Comparison of ENCODE assay signal across 24 cellular contexts in the genomic region with DNA sequence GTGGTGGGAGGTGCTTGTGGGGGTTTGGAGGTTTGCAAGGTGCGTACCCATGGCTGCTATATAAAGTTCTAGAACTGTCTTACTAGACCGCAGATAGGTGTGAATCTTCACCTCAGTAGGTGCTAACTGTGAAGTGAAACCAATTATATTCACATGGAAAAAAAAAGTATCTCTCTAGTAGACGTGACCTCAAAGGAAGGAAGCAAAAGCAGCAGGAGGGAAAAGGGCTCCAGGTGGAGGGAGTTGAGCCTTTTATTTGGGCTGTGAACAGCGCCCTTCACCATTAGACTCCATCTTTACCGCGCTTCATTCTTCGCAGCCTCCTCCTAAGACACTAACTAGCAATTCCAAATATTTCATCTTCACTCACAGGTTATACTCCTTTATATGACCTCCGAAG.
DNase-seq lines count a peak whose midpoint lies in the region; ATAC-seq and TF ChIP-seq lines count a peak whose summit lies in the region.
"Had no signal": no experiment of that assay in that cellular context is flagged by ENCODE, and none has a peak within 500 bp of the region (broad histone marks: within the 10 kb centered on the region; RNA-seq: fewer than 3 reads in every experiment).

No MANE protein-coding gene starts in this region.

- peaks cover 0 to 5% of the 10 kb centered on the region in 2 donors for H3K27me3 Mint-ChIP-seq in CD8-positive, alpha-beta memory T cell
- H3K27me3 Mint-ChIP-seq in T-cell (no peaks in the 10 kb centered on the region), natural killer cell (ENCODE audit: low read depth in 2 of 2) (no peaks in the 10 kb centered on the region)
- no peaks in the 10 kb centered on the region for H3K27me3 Mint-ChIP-seq in activated naive CD8-positive, alpha-beta T cell treated with anti-CD3 and anti-CD28 coated beads, Interleukin-2, amount 50 U/mL, for 24 hours
- H3K27me3 Mint-ChIP-seq: activated B cell treated with CpG ODN at 0.5 μM for 24 hours; dendritic cell treated with granulocyte-macrophage colony-stimulating factor and Interleukin-4, amounts not matched to agents 40 ng/mL and 50 ng/mL, for 4 days had no signal

- H3K36me3 Mint-ChIP-seq in CD8-positive, alpha-beta memory T cell = peaks cover 0 to 7% (median 0%) of the 10 kb centered on the region in 3 donors
- H3K36me3 Mint-ChIP-seq in T-cell (peaks cover 6% of the 10 kb centered on the region), natural killer cell (no peaks in the 10 kb centered on the region)
- peaks cover 3% of the 10 kb centered on the region for H3K36me3 Mint-ChIP-seq in activated naive CD8-positive, alpha-beta T cell treated with anti-CD3 and anti-CD28 coated beads, Interleukin-2, amount 50 U/mL, for 24 hours (ENCODE audit: low read depth)

- peaks cover 37% of the 10 kb centered on the region for H3K4me1 ChIP-seq in CD8-positive, alpha-beta memory T cell (ENCODE audit: insufficient read depth, low read length)
- H3K4me1 ChIP-seq in right atrium auricular region = no peaks in the 10 kb centered on the region
- H3K4me1 ChIP-seq: BLaER1, left lung, SJCRH30 had no signal

- CTCF ChIA-PET in CD8-positive, alpha-beta memory T cell (lab: Charles Lee) = interaction anchor here (0.7 to 2.8 kb wide), 3 partner anchors 11 to 68 kb away, joined by 3 to 10 read pairs (median 3); no protein-coding TSS in a partner anchor
- CTCF ChIA-PET in T-cell (lab: Charles Lee) = interaction anchor here in 1 of 2 donors (1.2 kb wide), 1 partner anchor 68 kb away, joined by 6 read pairs; no protein-coding TSS in a partner anchor

- intact Hi-C loops in natural killer cell (cut with micrococcal nuclease) = loop anchor here (2.0 kb wide), 2 partner anchors 18 to 110 kb away; no protein-coding TSS in a partner anchor

- DNase-seq in CD8-positive, alpha-beta memory T cell = peak in 3 of 5 donors; percentile 22 to 74 (median 53)
- DNase-seq in T-cell (peak in 3 of 34 experiments; percentile 4 to 21 (median 8)), natural killer cell (no peak), right atrium auricular region (ENCODE audit: low spot score) (no peak), amygdala (lab: John Stamatoyannopoulos, UW) (no peak), MV-4-11 (lab: John Stamatoyannopoulos, UW) (no peak)
- no peak for DNase-seq in activated naive CD8-positive, alpha-beta T cell treated with anti-CD3 and anti-CD28 coated beads, Interleukin-2, amount 50 U/mL, for 24 hours
- DNase-seq: activated B cell treated with CpG ODN at 0.5 μM for 24 hours; activated effector memory CD4-positive, alpha-beta T cell treated with anti-CD3 and anti-CD28 coated beads, Interleukin-2, amount 50 U/mL, for 16 hours; DMS79 treated with DMSO at 0.1 percent for 48 hours; esophagus squamous epithelium; foreskin keratinocyte; GDM1; head of caudate nucleus; IMR-90; left lung; NCI-H1092; NCI-H187; SJCRH30; stimulated activated CD8-positive, alpha-beta memory T cell treated with anti-CD3 and anti-CD28 coated beads, Interleukin-4, amount 100 ng/mL, for 48 hours had no signal

- no peaks in the 10 kb centered on the region for H3K27me3 ChIP-seq in CD8-positive, alpha-beta memory T cell (ENCODE audit: insufficient read depth, low read length, poor library complexity, severe bottlenecking)
- H3K27me3 ChIP-seq in right atrium auricular region = no peaks in the 10 kb centered on the region
- H3K27me3 ChIP-seq: BLaER1, esophagus squamous epithelium, left lung, SJCRH30, tibial nerve had no signal

- H3K4me3 Mint-ChIP-seq in CD8-positive, alpha-beta memory T cell = peak overlapping the region in 6 of 7 donors; percentile 12 to 72 (median 33)
- H3K4me3 Mint-ChIP-seq in T-cell = no peak overlapping the region
- H3K4me3 Mint-ChIP-seq in activated naive CD8-positive, alpha-beta T cell treated with anti-CD3 and anti-CD28 coated beads, Interleukin-2, amount 50 U/mL, for 24 hours = no peak overlapping the region
- H3K4me3 Mint-ChIP-seq in natural killer cell = peak overlapping the region; percentile 76
- H3K4me3 Mint-ChIP-seq: activated B cell treated with CpG ODN at 0.5 μM for 24 hours; dendritic cell treated with granulocyte-macrophage colony-stimulating factor and Interleukin-4, amounts not matched to agents 40 ng/mL and 50 ng/mL, for 4 days; memory B cell had no signal

- peaks cover 0 to 14% (median 8%) of the 10 kb centered on the region in 5 donors for H3K9me3 Mint-ChIP-seq in CD8-positive, alpha-beta memory T cell
- peaks cover 0 to 10% (median 5%) of the 10 kb centered on the region in 3 donors for H3K9me3 Mint-ChIP-seq in T-cell
- peaks cover 21% of the 10 kb centered on the region for H3K9me3 Mint-ChIP-seq in activated naive CD8-positive, alpha-beta T cell treated with anti-CD3 and anti-CD28 coated beads, Interleukin-2, amount 50 U/mL, for 24 hours
- H3K9me3 Mint-ChIP-seq in natural killer cell = peaks cover 0 to 2% of the 10 kb centered on the region in 2 donors
- H3K9me3 Mint-ChIP-seq: dendritic cell treated with granulocyte-macrophage colony-stimulating factor and Interleukin-4, amounts not matched to agents 40 ng/mL and 50 ng/mL, for 4 days had no signal

- no peak overlapping the region for H3K4me3 ChIP-seq in CD8-positive, alpha-beta memory T cell (ENCODE audit: low read length)
- no peak overlapping the region for H3K4me3 ChIP-seq in right atrium auricular region
- H3K4me3 ChIP-seq: BLaER1, esophagus squamous epithelium, left lung, SJCRH30, tibial nerve had no signal

- no peak for TF ChIP-seq CTCF in natural killer cell (IDR thresholded peaks at IDR 0.05)
- TF ChIP-seq CTCF in right atrium auricular region (IDR thresholded peaks at IDR 0.05) = no peak

- POLR2A ChIA-PET in CD8-positive, alpha-beta memory T cell (lab: Charles Lee) = interaction anchor here (1.3 kb wide), 1 partner anchor 18 kb away, joined by 4 read pairs; no protein-coding TSS in a partner anchor
- POLR2A ChIA-PET in T-cell (lab: Charles Lee) = no interaction called here

- ATAC-seq in T-cell (replicated peaks in 1 of 4) = peak in 2 of 4 experiments; percentile 26 to 46
- no peak for ATAC-seq in activated naive CD8-positive, alpha-beta T cell treated with anti-CD3 and anti-CD28 coated beads, Interleukin-2, amount 50 U/mL, for 24 hours
- ATAC-seq in natural killer cell = peak; percentile 50 to 84 (median 67)
- ATAC-seq: foreskin keratinocyte, left lung had no signal

- H3K4me1 Mint-ChIP-seq in CD8-positive, alpha-beta memory T cell = peaks cover 49 to 64% (median 50%) of the 10 kb centered on the region in 3 donors
- H3K4me1 Mint-ChIP-seq in T-cell = peaks cover 37 to 50% (median 39%) of the 10 kb centered on the region in 3 donors
- H3K4me1 Mint-ChIP-seq in activated naive CD8-positive, alpha-beta T cell treated with anti-CD3 and anti-CD28 coated beads, Interleukin-2, amount 50 U/mL, for 24 hours = peaks cover 40% of the 10 kb centered on the region
- H3K4me1 Mint-ChIP-seq in natural killer cell = peaks cover 42 to 50% of the 10 kb centered on the region in 2 donors

- H3K9me3 ChIP-seq in CD8-positive, alpha-beta memory T cell (ENCODE audit: low read length) = no peaks in the 10 kb centered on the region
- peaks cover 0 to 9% of the 10 kb centered on the region in 2 donors for H3K9me3 ChIP-seq in right atrium auricular region
- H3K9me3 ChIP-seq: esophagus squamous epithelium, SJCRH30 had no signal

- H3K27ac Mint-ChIP-seq in CD8-positive, alpha-beta memory T cell = peak overlapping the region; percentile 47 to 90 (median 82)
- H3K27ac Mint-ChIP-seq in T-cell (peak overlapping the region; percentile 2 to 17), natural killer cell (peak overlapping the region; percentile 82 to 87)
- peak overlapping the region; percentile 67 for H3K27ac Mint-ChIP-seq in activated naive CD8-positive, alpha-beta T cell treated with anti-CD3 and anti-CD28 coated beads, Interleukin-2, amount 50 U/mL, for 24 hours
- H3K27ac Mint-ChIP-seq: activated B cell treated with CpG ODN at 0.5 μM for 24 hours; dendritic cell treated with granulocyte-macrophage colony-stimulating factor and Interleukin-4, amounts not matched to agents 40 ng/mL and 50 ng/mL, for 4 days; memory B cell had no signal

- no peak overlapping the region for H3K27ac ChIP-seq in CD8-positive, alpha-beta memory T cell (ENCODE audit: low read depth, low read length)
- no peak overlapping the region for H3K27ac ChIP-seq in right atrium auricular region
- H3K27ac ChIP-seq: BLaER1, esophagus squamous epithelium, foreskin keratinocyte, left lung, SJCRH30, tibial nerve had no signal

- no peaks in the 10 kb centered on the region for H3K36me3 ChIP-seq in CD8-positive, alpha-beta memory T cell (ENCODE audit: insufficient read depth, low read length)
- H3K36me3 ChIP-seq in right atrium auricular region = no peaks in the 10 kb centered on the region
- H3K36me3 ChIP-seq: BLaER1, esophagus squamous epithelium, left lung, SJCRH30, tibial nerve had no signal

Comparison
In these comparisons a context has a peak if more than half of its experiments do, and no peak if none do; other contexts are left out.
1. DNase-seq: peak in CD8-positive, alpha-beta memory T cell (3 of 5); none in activated naive CD8-positive, alpha-beta T cell treated with anti-CD3 and anti-CD28 coated beads, Interleukin-2, amount 50 U/mL, for 24 hours (single experiment), natural killer cell (single experiment), right atrium auricular region (single experiment), amygdala (0 of 56) and MV-4-11 (single experiment).
2. H3K27ac Mint-ChIP-seq: peak in every context shown above with its lines; median percentile 84 in natural killer cell; 82 in CD8-positive, alpha-beta memory T cell; 67 in activated naive CD8-positive, alpha-beta T cell treated with anti-CD3 and anti-CD28 coated beads, Interleukin-2, amount 50 U/mL, for 24 hours; 10 in T-cell.
3. H3K4me3 Mint-ChIP-seq: peak in CD8-positive, alpha-beta memory T cell (6 of 7) and natural killer cell (single experiment); none in T-cell (0 of 3) and activated naive CD8-positive, alpha-beta T cell treated with anti-CD3 and anti-CD28 coated beads, Interleukin-2, amount 50 U/mL, for 24 hours (single experiment).